ENCODE assay signal across 10 cellular contexts in genomic region chr17:29867643-29868181, GRCh38.
DNase-seq lines count a peak whose midpoint lies in the region; ATAC-seq and TF ChIP-seq lines count a peak whose summit lies in the region.
"Had no signal": no experiment of that assay in that cellular context is flagged by ENCODE, and none has a peak within 500 bp of the region (broad histone marks: within the 10 kb centered on the region; RNA-seq: fewer than 3 reads in every experiment).

No MANE protein-coding gene starts in this region.

- H3K9ac ChIP-seq in SU-DHL-6 (ENCODE audit: low read length) = no peak overlapping the region

- H3K4me3 Mint-ChIP-seq in GM23338 = no peak overlapping the region

- peaks cover 35% of the 10 kb centered on the region for H3K4me1 Mint-ChIP-seq in GM23338

- DNase-seq in BJ (ENCODE audit: low read depth) = no peak
- peak; percentile 39 for DNase-seq in GM23338 (ENCODE audit: low spot score)
- no peak for DNase-seq in left lung
- DNase-seq in aorta = no peak
- DNase-seq in retina = no peak
- DNase-seq in stimulated activated CD4-positive, alpha-beta T cell treated with anti-CD3 and anti-CD28 coated beads, Interleukin-12 subunit alpha, Interleukin-12 subunit beta, amount 100 ng/mL, for 4 hours = no peak
- DNase-seq: NCI-H1092 treated with DMSO at 0.1 percent for 48 hours had no signal

- WGBS in aorta, 2 donors = 87 to 90% methylated on average over 2 of the region's 2 CpGs

- no peaks in the 10 kb centered on the region for H3K9me3 Mint-ChIP-seq in GM23338

- H3K4me1 ChIP-seq in GM23338 (ENCODE audit: insufficient read depth) = peaks cover 34% of the 10 kb centered on the region
- peaks cover 0 to 6% of the 10 kb centered on the region in 2 donors for H3K4me1 ChIP-seq in left lung
- H3K4me1 ChIP-seq in aorta (ENCODE audit: control insufficient read depth in 1 of 2, insufficient read depth in 2 of 2, low read length in 2 of 2) = peaks cover 0 to 2% of the 10 kb centered on the region in 2 donors

- peaks cover 2% of the 10 kb centered on the region for H3K27me3 Mint-ChIP-seq in GM23338 (ENCODE audit: insufficient read depth, low read depth, poor library complexity)

- H3K27ac Mint-ChIP-seq in GM23338 = no peak overlapping the region

- H2AFZ ChIP-seq in GM23338 (no peak overlapping the region), SU-DHL-6 (ENCODE audit: low read depth, low read length, severe bottlenecking) (no peak overlapping the region)

- POLR2A ChIA-PET in BJ (lab: Charles Lee) = no interaction called here

- intact Hi-C loops in left lung (cut with DNase I) = no loop called here
- intact Hi-C loops in aorta (cut with DNase I) = loop anchor here in 1 of 2 donors (5.0 kb wide), 1 partner anchor 65 kb away; the partner anchor contains the start of gene SSH2

- H3F3A ChIP-seq in GM23338 (replicated peaks; ENCODE audit: low read depth) = 0 out of 2 replicates have a peak, but pooled peaks cover 2% of the 10 kb centered on the region
- H3F3A ChIP-seq in SU-DHL-6 (ENCODE audit: insufficient read depth) = no peaks in the 10 kb centered on the region

- no peaks in the 10 kb centered on the region for H3K79me2 ChIP-seq in GM23338 (replicated peaks; ENCODE audit: insufficient read depth)
- peaks cover 95% of the 10 kb centered on the region for H3K79me2 ChIP-seq in SU-DHL-6 (ENCODE audit: insufficient read depth, low read length)

- peak; percentile 23; the same call in 1 of the 2 replicates for TF ChIP-seq CTCF in BJ (IDR thresholded peaks at IDR 0.05; ENCODE audit: insufficient read depth, low read depth, low read length)
- peak; percentile 38 to 52; a peak in 3 of 4 replicates for TF ChIP-seq CTCF in GM23338 (conservative IDR thresholded peaks at IDR 0.05; ENCODE audit: low read depth in 2 of 2)
- TF ChIP-seq CTCF in SU-DHL-6 (IDR thresholded peaks at IDR 0.05; ENCODE audit: insufficient read depth, low read length, poor library complexity, severe bottlenecking) = peak; percentile 14
- no peak for TF ChIP-seq CTCF in left lung (IDR thresholded peaks at IDR 0.05)

- H3K4me3 ChIP-seq in BJ (ENCODE audit: low read depth, low read length) = no peak overlapping the region
- H3K4me3 ChIP-seq in GM23338 = no peak overlapping the region
- H3K4me3 ChIP-seq in SU-DHL-6 (ENCODE audit: insufficient read depth, low read length, poor library complexity, severe bottlenecking) = no peak overlapping the region
- no peak overlapping the region for H3K4me3 ChIP-seq in left lung
- H3K4me3 ChIP-seq in aorta (ENCODE audit: low read length in 2 of 2) = no peak overlapping the region

- H3K27me3 ChIP-seq in BJ (ENCODE audit: control insufficient read depth, insufficient read depth, low read length) (no peaks in the 10 kb centered on the region), GM23338 (ENCODE audit: insufficient read depth) (no peaks in the 10 kb centered on the region), SU-DHL-6 (ENCODE audit: low read length) (no peaks in the 10 kb centered on the region), left lung (no peaks in the 10 kb centered on the region), aorta (ENCODE audit: control insufficient read depth in 1 of 2, insufficient read depth in 2 of 2, low read length in 1 of 2) (no peaks in the 10 kb centered on the region)

- no peaks in the 10 kb centered on the region for H3K36me3 Mint-ChIP-seq in GM23338 (ENCODE audit: low read depth)

- H3K27ac ChIP-seq in GM23338 (ENCODE audit: low read depth) (no peak overlapping the region), SU-DHL-6 (ENCODE audit: low read depth, low read length) (peak overlapping the region; percentile 8; the same call in 1 of the 2 replicates), left lung (no peak overlapping the region), aorta (ENCODE audit: low read depth in 1 of 2, low read length in 2 of 2) (no peak overlapping the region)

- CTCF ChIA-PET in BJ (lab: Yijun Ruan, JAX) = interaction anchor here (1.0 to 4.1 kb wide), 4 partner anchors 11 to 63 kb away, joined by 4 to 23 read pairs (median 6); partner anchors contain the start of gene SSH2

- no peaks in the 10 kb centered on the region for H3K9me3 ChIP-seq in SU-DHL-6 (ENCODE audit: insufficient read depth, low read length)
- H3K9me3 ChIP-seq in left lung = no peaks in the 10 kb centered on the region
- no peaks in the 10 kb centered on the region for H3K9me3 ChIP-seq in aorta (ENCODE audit: control insufficient read depth, low read length)

- H3K36me3 ChIP-seq in BJ (ENCODE audit: control insufficient read depth, insufficient read depth, low read length) (no peaks in the 10 kb centered on the region), GM23338 (ENCODE audit: insufficient read depth) (no peaks in the 10 kb centered on the region), SU-DHL-6 (ENCODE audit: low read length) (no peaks in the 10 kb centered on the region), left lung (no peaks in the 10 kb centered on the region), aorta (ENCODE audit: control insufficient read depth in 1 of 2, insufficient read depth in 2 of 2, low read length in 1 of 2) (no peaks in the 10 kb centered on the region)

- H3K9me2 ChIP-seq in GM23338 (ENCODE audit: insufficient read depth) (no peaks in the 10 kb centered on the region), SU-DHL-6 (replicated peaks; ENCODE audit: insufficient read depth, low read length) (no peaks in the 10 kb centered on the region)

- H3K4me2 ChIP-seq in GM23338 (0 out of 2 replicates have a peak overlapping the region, but pooled peaks have one; percentile 65), SU-DHL-6 (ENCODE audit: low read depth, low read length, poor library complexity, severe bottlenecking) (peak overlapping the region; percentile 18)

- H4K20me1 ChIP-seq in GM23338 (replicated peaks; ENCODE audit: insufficient read depth) (peaks cover 4% of the 10 kb centered on the region; the same call in 1 of the 2 replicates), SU-DHL-6 (ENCODE audit: low read depth, low read length) (peaks cover 15% of the 10 kb centered on the region; the same call in 1 of the 2 replicates)

- ATAC-seq in GM23338 (peak; percentile 66), left lung (peak; percentile 26), aorta (ENCODE audit: low FRiP score) (no peak), GM18511 (IDR thresholded peaks at IDR 0.05; ENCODE audit: unreplicated experiment) (no peak)
- ATAC-seq: esophagus mucosa had no signal

TF ChIP-seq in GM23338, 12 proteins besides CTCF, POLR2A, EP300 and RAD21 (continues in another document):
- no peak for TF ChIP-seq ZNF114 (CRISPR knock-in tag; IDR thresholded peaks at IDR 0.05)
- TF ChIP-seq, protein P1, sequence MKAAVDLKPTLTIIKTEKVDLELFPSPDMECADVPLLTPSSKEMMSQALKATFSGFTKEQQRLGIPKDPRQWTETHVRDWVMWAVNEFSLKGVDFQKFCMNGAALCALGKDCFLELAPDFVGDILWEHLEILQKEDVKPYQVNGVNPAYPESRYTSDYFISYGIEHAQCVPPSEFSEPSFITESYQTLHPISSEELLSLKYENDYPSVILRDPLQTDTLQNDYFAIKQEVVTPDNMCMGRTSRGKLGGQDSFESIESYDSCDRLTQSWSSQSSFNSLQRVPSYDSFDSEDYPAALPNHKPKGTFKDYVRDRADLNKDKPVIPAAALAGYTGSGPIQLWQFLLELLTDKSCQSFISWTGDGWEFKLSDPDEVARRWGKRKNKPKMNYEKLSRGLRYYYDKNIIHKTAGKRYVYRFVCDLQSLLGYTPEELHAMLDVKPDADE (IDR thresholded peaks at IDR 0.05) = no peak
- no peak for TF ChIP-seq EZH2phosphoT487 (IDR thresholded peaks at IDR 0.05; ENCODE audit: unreplicated experiment)
- no peak for TF ChIP-seq CREB1 (CRISPR knock-in tag; IDR thresholded peaks at IDR 0.05; ENCODE audit: low read depth)

Comparison
In these comparisons a context has a peak if more than half of its experiments do, and no peak if none do; other contexts are left out.
1. CTCF ChIP-seq: peak in BJ (single experiment), GM23338 (2 of 2) and SU-DHL-6 (single experiment); none in left lung (0 of 2).
2. ATAC-seq: peak in GM23338 (single experiment) and left lung (single experiment); none in aorta (single experiment) and GM18511 (single experiment).